Comparison of ENCODE assay signal across 13 cellular contexts in the genomic region with DNA sequence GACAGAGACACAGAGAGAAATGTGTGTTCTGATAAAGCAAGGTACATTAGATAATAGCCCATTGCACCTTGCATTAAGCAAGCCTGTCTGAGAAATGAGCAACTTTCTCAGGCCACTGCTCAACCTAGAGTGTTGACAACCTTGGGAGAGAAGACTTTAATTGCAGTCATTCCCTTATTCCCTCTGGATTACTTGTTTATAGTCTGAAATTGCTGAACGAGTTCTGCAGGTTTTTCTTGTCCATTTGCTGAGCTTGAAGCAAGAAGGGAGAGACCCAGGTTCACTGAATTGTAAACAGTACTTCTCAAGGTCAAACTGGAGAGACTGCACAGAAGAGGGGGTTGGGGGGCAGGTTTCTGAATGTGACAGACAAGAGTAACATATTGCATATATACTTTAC.
DNase-seq lines count a peak whose midpoint lies in the region; ATAC-seq, FAIRE-seq and TF ChIP-seq lines count a peak whose summit lies in the region.
"Had no signal": no experiment of that assay in that cellular context is flagged by ENCODE, and none has a peak within 500 bp of the region (broad histone marks: within the 10 kb centered on the region; RNA-seq: fewer than 3 reads in every experiment).

No MANE protein-coding gene starts in this region.

- no peak overlapping the region for H2BK15ac ChIP-seq in neuronal stem cell (ENCODE audit: low read length)

- no peak overlapping the region for H2BK120ac ChIP-seq in neuronal stem cell (ENCODE audit: low read depth, low read length)

- H3K36me3 ChIP-seq in endothelial cell of umbilical vein (ENCODE audit: control insufficient read depth in 2 of 2, extremely low read depth in 1 of 2, insufficient read depth in 2 of 2, low read length in 2 of 2) = no peaks in the 10 kb centered on the region
- H3K36me3 ChIP-seq in parathyroid adenoma (ENCODE audit: control insufficient read depth, insufficient read depth, low read length) = no peaks in the 10 kb centered on the region
- H3K36me3 ChIP-seq in neuronal stem cell (replicated peaks in 1 of 2; ENCODE audit: control insufficient read depth in 2 of 2, insufficient read depth in 2 of 2, low read length in 2 of 2) = no peaks in the 10 kb centered on the region

- no peak overlapping the region for H3K4ac ChIP-seq in neuronal stem cell (ENCODE audit: low read length)

- intact Hi-C loops in endothelial cell of umbilical vein (cut with micrococcal nuclease) = no loop called here

- H2BK12ac ChIP-seq in neuronal stem cell (ENCODE audit: low read length) = no peak overlapping the region

- H3K18ac ChIP-seq in neuronal stem cell (ENCODE audit: low read length) = no peak overlapping the region

- H4K8ac ChIP-seq in neuronal stem cell (ENCODE audit: low read depth, low read length) = no peak overlapping the region

- no peak for FAIRE-seq in endothelial cell of umbilical vein (lab: Jason Lieb, UNC)

- no peak overlapping the region for H4K91ac ChIP-seq in neuronal stem cell (ENCODE audit: low read depth, low read length, poor library complexity)

- TF ChIP-seq POLR2A in endothelial cell of umbilical vein (IDR thresholded peaks at IDR 0.05; ENCODE audit: low read depth, low read length) = no peak

- H3K27ac ChIP-seq in endothelial cell of umbilical vein (ENCODE audit: insufficient read depth, low read depth, low read length) (no peak overlapping the region), parathyroid adenoma (peak overlapping the region; percentile 96), neuronal stem cell (replicated peaks; ENCODE audit: low read length) (no peak overlapping the region)

- BruUV-seq in endothelial cell of umbilical vein (replicated peaks; lab: Mats Ljungman, UMichigan) = no TSS peak

- H3K4me2 ChIP-seq in endothelial cell of umbilical vein (ENCODE audit: insufficient read depth, low read length) (peak overlapping the region; percentile 79), parathyroid adenoma (ENCODE audit: low read length) (peak overlapping the region; percentile 65), neuronal stem cell (ENCODE audit: insufficient read depth, low read length, poor library complexity, severe bottlenecking) (no peak overlapping the region)
- H3K4me2 ChIP-seq: SK-N-SH had no signal

- H3K9me3 ChIP-seq in endothelial cell of umbilical vein (replicated peaks; ENCODE audit: control insufficient read depth, insufficient read depth, low read length) (no peaks in the 10 kb centered on the region), parathyroid adenoma (ENCODE audit: control insufficient read depth, low read length) (no peaks in the 10 kb centered on the region), neuronal stem cell (replicated peaks in 1 of 2; ENCODE audit: control insufficient read depth in 2 of 2, insufficient read depth in 1 of 2, low read depth in 1 of 2, low read length in 2 of 2) (no peaks in the 10 kb centered on the region)
- H3K9me3 ChIP-seq: SK-N-SH had no signal

- H3K4me1 ChIP-seq in endothelial cell of umbilical vein (ENCODE audit: control insufficient read depth, extremely low read depth, insufficient read depth, low read length) (peaks cover 36% of the 10 kb centered on the region), parathyroid adenoma (peaks cover 69% of the 10 kb centered on the region), neuronal stem cell (ENCODE audit: control insufficient read depth in 2 of 2, insufficient read depth in 1 of 2, low read depth in 1 of 2, low read length in 2 of 2) (peaks cover 8 to 15% of the 10 kb centered on the region in 2 donors)

- no peak overlapping the region for H3K23ac ChIP-seq in neuronal stem cell (ENCODE audit: low read depth, low read length, poor library complexity)

- H3K79me1 ChIP-seq in neuronal stem cell (ENCODE audit: low read depth, low read length) = no peaks in the 10 kb centered on the region

- dilution Hi-C loops in endothelial cell of umbilical vein (cut with MboI; ENCODE audit: extremely low pct_ligation_motif_present, low sequenced_read_pairs) = no loop called here

- no peak overlapping the region for H2BK5ac ChIP-seq in neuronal stem cell (ENCODE audit: low read length)

- no peaks in the 10 kb centered on the region for H3K9me1 ChIP-seq in endothelial cell of umbilical vein (replicated peaks; ENCODE audit: control insufficient read depth, extremely low read depth, insufficient read depth, low read length)

- WGBS in neuronal stem cell (ENCODE audit: extremely low coverage in 2 of 2, insufficient read length in 2 of 2, insufficient replicate concordance in 1 of 2), 2 donors = no CpG with 5 or more reads among the region's 1 CpG

- no peak overlapping the region for H3K4me3 ChIP-seq in endothelial cell of umbilical vein (replicated peaks in 1 of 3; ENCODE audit: insufficient read depth in 1 of 3, low read depth in 1 of 3, low read length in 3 of 3)
- H3K4me3 ChIP-seq in parathyroid adenoma (ENCODE audit: low read depth, low read length) = peak overlapping the region; percentile 32
- H3K4me3 ChIP-seq in neuronal stem cell (ENCODE audit: low read length in 2 of 2) = no peak overlapping the region

- H2AFZ ChIP-seq in endothelial cell of umbilical vein (ENCODE audit: low read depth, low read length) (no peak overlapping the region), parathyroid adenoma (peak overlapping the region; percentile 45), neuronal stem cell (ENCODE audit: low read length) (no peak overlapping the region)

- H3K79me2 ChIP-seq in endothelial cell of umbilical vein (ENCODE audit: control insufficient read depth, insufficient read depth, low read length) (no peaks in the 10 kb centered on the region), parathyroid adenoma (no peaks in the 10 kb centered on the region)

- CTCF ChIA-PET in endothelial cell of umbilical vein (lab: Charles Lee) = interaction anchor here (1.3 kb wide), 1 partner anchor 1161 kb away, joined by 6 read pairs; no protein-coding TSS in a partner anchor

- H4K20me1 ChIP-seq in endothelial cell of umbilical vein (replicated peaks; ENCODE audit: control insufficient read depth, extremely low read depth, insufficient read depth, low read length) = no peaks in the 10 kb centered on the region

- no peak for ATAC-seq in GM21723 (IDR thresholded peaks at IDR 0.05; ENCODE audit: unreplicated experiment)
- ATAC-seq: activated naive CD8-positive, alpha-beta T cell treated with anti-CD3 and anti-CD28 coated beads, Interleukin-2, amount 50 U/mL, for 24 hours; naive thymus-derived CD4-positive, alpha-beta T cell; stimulated activated naive CD8-positive, alpha-beta T cell treated with anti-CD3 and anti-CD28 coated beads, Interleukin-15, Interleukin-2, amounts not matched to agents 100 U/mL and 50 U/mL, for 24 hours had no signal

- no peak for TF ChIP-seq CTCF in endothelial cell of umbilical vein (IDR thresholded peaks at IDR 0.05; ENCODE audit: extremely low read depth in 1 of 2, insufficient read depth in 1 of 2, low read depth in 1 of 2, low read length in 2 of 2)
- TF ChIP-seq CTCF in parathyroid adenoma (IDR thresholded peaks at IDR 0.05) = no peak

- POLR2A ChIA-PET in endothelial cell of umbilical vein (lab: Charles Lee) = interaction anchor here (1.0 kb wide), 1 partner anchor 398 kb away, joined by 4 read pairs; a partner anchor contains a TSS

- H3K27me3 ChIP-seq in endothelial cell of umbilical vein (ENCODE audit: control insufficient read depth in 2 of 2, insufficient read depth in 2 of 2, low read length in 2 of 2) (peaks cover 3 to 5% of the 10 kb centered on the region in 2 experiments), parathyroid adenoma (ENCODE audit: control insufficient read depth, insufficient read depth, low read length) (no peaks in the 10 kb centered on the region), neuronal stem cell (ENCODE audit: control insufficient read depth in 3 of 3, insufficient read depth in 3 of 3, low read depth in 1 of 3, low read length in 3 of 3) (no peaks in the 10 kb centered on the region)

- no peak overlapping the region for H3K14ac ChIP-seq in neuronal stem cell (ENCODE audit: low read length)

- DNase-seq in DMS79 treated with DMSO at 0.1 percent for 48 hours (lab: John Stamatoyannopoulos, UW) = peak; percentile 95
- DNase-seq in NCI-H1417 (lab: John Stamatoyannopoulos, UW) = peak in 2 of 3 experiments; percentile 21 to 75
- no peak for DNase-seq in endothelial cell of umbilical vein (ENCODE audit: low read depth, low spot score)
- DNase-seq in neuronal stem cell (ENCODE audit: low spot score) = no peak
- no peak for DNase-seq in activated effector memory CD4-positive, alpha-beta T cell treated with anti-CD3 and anti-CD28 coated beads, Interleukin-2, amount 50 U/mL, for 16 hours
- no peak for DNase-seq in activated gamma-delta T cell treated with Interleukin-2 at 50 U/mL for 16 hours
- DNase-seq: activated naive CD8-positive, alpha-beta T cell treated with anti-CD3 and anti-CD28 coated beads, Interleukin-2, amount 50 U/mL, for 24 hours; naive thymus-derived CD4-positive, alpha-beta T cell; NCI-H446 treated with DMSO at 0.1 percent for 48 hours; SK-N-SH; stimulated activated naive CD8-positive, alpha-beta T cell treated with anti-CD3 and anti-CD28 coated beads, Interleukin-15, Interleukin-2, amounts not matched to agents 100 U/mL and 50 U/mL, for 24 hours had no signal

- H3K9ac ChIP-seq in endothelial cell of umbilical vein (replicated peaks; ENCODE audit: extremely low read depth, insufficient read depth, low read length) = no peak overlapping the region
- H3K9ac ChIP-seq in parathyroid adenoma = no peak overlapping the region
- H3K9ac ChIP-seq in neuronal stem cell (ENCODE audit: low read depth, low read length, poor library complexity) = no peak overlapping the region
- H3K9ac ChIP-seq: SK-N-SH had no signal

- no peak overlapping the region for H2AK5ac ChIP-seq in neuronal stem cell (ENCODE audit: low read depth, low read length)

TF ChIP-seq in endothelial cell of umbilical vein, 7 proteins besides CTCF, POLR2A, EP300 and RAD21:
- no peak for TF ChIP-seq EZH2 (IDR thresholded peaks at IDR 0.05; ENCODE audit: borderline replicate concordance, low read depth, low read length, severe bottlenecking)
- no peak for TF ChIP-seq POLR2AphosphoS5 (IDR thresholded peaks at IDR 0.05; ENCODE audit: insufficient read depth, low read depth, low read length)
- TF ChIP-seq MYC (IDR thresholded peaks at IDR 0.05; ENCODE audit: low read depth, low read length) = no peak
- no peak for TF ChIP-seq GATA2 (IDR thresholded peaks at IDR 0.05; ENCODE audit: insufficient read depth, insufficient read length, low read depth, low read length)
- no peak for TF ChIP-seq FOS (IDR thresholded peaks at IDR 0.05; ENCODE audit: borderline replicate concordance, insufficient read depth, low read length)
- TF ChIP-seq JUN (IDR thresholded peaks at IDR 0.05; ENCODE audit: borderline replicate concordance, insufficient read depth, insufficient read length, low read depth) = no peak
- TF ChIP-seq, protein P1, sequence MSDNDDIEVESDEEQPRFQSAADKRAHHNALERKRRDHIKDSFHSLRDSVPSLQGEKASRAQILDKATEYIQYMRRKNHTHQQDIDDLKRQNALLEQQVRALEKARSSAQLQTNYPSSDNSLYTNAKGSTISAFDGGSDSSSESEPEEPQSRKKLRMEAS (IDR thresholded peaks at IDR 0.05; ENCODE audit: insufficient read depth, insufficient read length) = no peak

Comparison
In these comparisons a context has a peak if more than half of its experiments do, and no peak if none do; other contexts are left out.
1. DNase-seq: peak in DMS79 treated with DMSO at 0.1 percent for 48 hours (single experiment) and NCI-H1417 (2 of 3); none in endothelial cell of umbilical vein (single experiment), neuronal stem cell (single experiment), activated effector memory CD4-positive, alpha-beta T cell treated with anti-CD3 and anti-CD28 coated beads, Interleukin-2, amount 50 U/mL, for 16 hours (single experiment) and activated gamma-delta T cell treated with Interleukin-2 at 50 U/mL for 16 hours (single experiment).